In genomic region chr10:11158080-11158479, GRCh38 we compare ENCODE assay signal across 28 cellular contexts.
DNase-seq lines count a peak whose midpoint lies in the region; ATAC-seq, FAIRE-seq and TF ChIP-seq lines count a peak whose summit lies in the region.
"Had no signal": no experiment of that assay in that cellular context is flagged by ENCODE, and none has a peak within 500 bp of the region (broad histone marks: within the 10 kb centered on the region; RNA-seq: fewer than 3 reads in every experiment).

No MANE protein-coding gene starts in this region.

- TF ChIP-seq CTCF in WTC11 (IDR thresholded peaks at IDR 0.05) (no peak), endodermal cell (conservative IDR thresholded peaks at IDR 0.05) (no peak)

- H3K36me3 Mint-ChIP-seq in activated T-cell treated with anti-CD3 and anti-CD28 coated beads, Interleukin-2, amount 50 U/mL, for 72 hours (ENCODE audit: insufficient read depth in 2 of 2), result peaks cover 0 to 8% of the 10 kb centered on the region in 2 donors
- H3K36me3 Mint-ChIP-seq in WTC11 (peaks cover 14% of the 10 kb centered on the region), endodermal cell (ENCODE audit: low read depth) (peaks cover 28% of the 10 kb centered on the region)
- H3K36me3 Mint-ChIP-seq in stimulated activated effector memory CD8-positive, alpha-beta T cell treated with anti-CD3 and anti-CD28 coated beads, Interleukin-12 subunit alpha, Interleukin-12 subunit beta, amount 100 ng/mL, for 72 hours, result peaks cover 2% of the 10 kb centered on the region

- no peak for FAIRE-seq in GM19239 (lab: Jason Lieb, UNC)
- FAIRE-seq: HTR-8/SVneo had no signal

- no peak for ATAC-seq in activated T-cell treated with anti-CD3 and anti-CD28 coated beads, Interleukin-2, amount 50 U/mL, for 72 hours (replicated peaks in 1 of 2)
- ATAC-seq in WTC11, result peak; percentile 71
- ATAC-seq in stimulated activated effector memory CD8-positive, alpha-beta T cell treated with anti-CD3 and anti-CD28 coated beads, Interleukin-12 subunit alpha, Interleukin-12 subunit beta, amount 100 ng/mL, for 72 hours, result no peak
- ATAC-seq: heart left ventricle had no signal

- H3K4me3 ChIP-seq in endodermal cell (ENCODE audit: low read length), result no peak overlapping the region
- H3K4me3 ChIP-seq: dorsolateral prefrontal cortex, heart left ventricle, ovary, Peyer's patch, testis had no signal

- peaks cover 25% of the 10 kb centered on the region for H3K36me3 ChIP-seq in endodermal cell (ENCODE audit: control insufficient read depth, insufficient read depth, low read length)
- H3K36me3 ChIP-seq: heart left ventricle, ovary, Peyer's patch had no signal

- peaks cover 88% of the 10 kb centered on the region for H3K4me1 Mint-ChIP-seq in activated T-cell treated with anti-CD3 and anti-CD28 coated beads, Interleukin-2, amount 50 U/mL, for 72 hours (ENCODE audit: low read depth)
- H3K4me1 Mint-ChIP-seq in WTC11, result peaks cover 51% of the 10 kb centered on the region
- H3K4me1 Mint-ChIP-seq in endodermal cell, result peaks cover 45% of the 10 kb centered on the region
- H3K4me1 Mint-ChIP-seq in stimulated activated effector memory CD8-positive, alpha-beta T cell treated with anti-CD3 and anti-CD28 coated beads, Interleukin-12 subunit alpha, Interleukin-12 subunit beta, amount 100 ng/mL, for 72 hours, result peaks cover 65% of the 10 kb centered on the region

- H3K27me3 ChIP-seq in endodermal cell (ENCODE audit: control insufficient read depth, insufficient read depth, low read length, poor library complexity, severe bottlenecking), result no peaks in the 10 kb centered on the region
- H3K27me3 ChIP-seq: heart left ventricle, ovary, Peyer's patch, testis had no signal

- H3K27ac ChIP-seq in endodermal cell (ENCODE audit: low read depth, low read length), result no peak overlapping the region
- H3K27ac ChIP-seq: 22Rv1, ovary, Peyer's patch, testis had no signal

- peaks cover 5% of the 10 kb centered on the region for H3K9me3 ChIP-seq in endodermal cell (ENCODE audit: control insufficient read depth, low read length)
- H3K9me3 ChIP-seq: ovary, Peyer's patch, testis had no signal

- POLR2A ChIA-PET in WTC11 (lab: Charles Lee), result no interaction called here

- peaks cover 13% of the 10 kb centered on the region for H3K4me1 ChIP-seq in endodermal cell (ENCODE audit: control insufficient read depth, insufficient read depth, low read length)
- H3K4me1 ChIP-seq: testis had no signal

- H3K4me3 Mint-ChIP-seq in activated T-cell treated with anti-CD3 and anti-CD28 coated beads, Interleukin-2, amount 50 U/mL, for 72 hours, result peak overlapping the region; percentile 67 to 68
- H3K4me3 Mint-ChIP-seq in WTC11 (no peak overlapping the region), endodermal cell (no peak overlapping the region)
- peak overlapping the region; percentile 16 for H3K4me3 Mint-ChIP-seq in stimulated activated effector memory CD8-positive, alpha-beta T cell treated with anti-CD3 and anti-CD28 coated beads, Interleukin-12 subunit alpha, Interleukin-12 subunit beta, amount 100 ng/mL, for 72 hours
- H3K4me3 Mint-ChIP-seq: activated CD4-positive, alpha-beta memory T cell treated with anti-CD3 and anti-CD28 coated beads, Interleukin-2, amount 10 ng/mL, durations not matched to agents 7 days and 5 days; HFFc6; nephron progenitor cell; T-helper 2 cell treated with Interferon-gamma antibody and Interleukin-4, amounts not matched to agents 5 μg/mL and 100 μg/mL, for 36 hours had no signal

- no peak for DNase-seq in activated T-cell treated with anti-CD3 and anti-CD28 coated beads, Interleukin-2, amount 50 U/mL, for 72 hours
- no peak for DNase-seq in activated T-cell treated with anti-CD3 and anti-CD28 coated beads for 4 hours
- no peak for DNase-seq in WTC11 (ENCODE audit: low spot score)
- DNase-seq in endodermal cell, result peak; percentile 32
- DNase-seq in stimulated activated effector memory CD8-positive, alpha-beta T cell treated with anti-CD3 and anti-CD28 coated beads, Interleukin-12 subunit alpha, Interleukin-12 subunit beta, amount 100 ng/mL, for 72 hours (ENCODE audit: low spot score in 2 of 2), result no peak
- DNase-seq in GM19239 (ENCODE audit: insufficient read length, low spot score), result no peak
- DNase-seq in NCI-H226, result no peak
- DNase-seq in cortex of kidney (lab: John Stamatoyannopoulos, UW), result no peak
- DNase-seq: activated CD4-positive, alpha-beta memory T cell treated with anti-CD3 and anti-CD28 coated beads, Interleukin-2, amount 10 ng/mL, durations not matched to agents 7 days and 5 days; cerebellar nuclear complex; dorsolateral prefrontal cortex; foreskin melanocyte; heart left ventricle; HFFc6; KBM-7; midbrain; NCI-H1105; NCI-H2029; NCI-H69; nephron progenitor cell; ovary; SHP77; stimulated activated naive CD4-positive, alpha-beta T cell; testis had no signal

- H3K9me3 Mint-ChIP-seq in activated T-cell treated with anti-CD3 and anti-CD28 coated beads, Interleukin-2, amount 50 U/mL, for 72 hours, result no peaks in the 10 kb centered on the region
- H3K9me3 Mint-ChIP-seq in WTC11 (peaks cover 14% of the 10 kb centered on the region), endodermal cell (peaks cover 12% of the 10 kb centered on the region)
- H3K9me3 Mint-ChIP-seq in stimulated activated effector memory CD8-positive, alpha-beta T cell treated with anti-CD3 and anti-CD28 coated beads, Interleukin-12 subunit alpha, Interleukin-12 subunit beta, amount 100 ng/mL, for 72 hours, result no peaks in the 10 kb centered on the region

- H3K9ac ChIP-seq in endodermal cell (ENCODE audit: extremely low read depth, low read length, poor library complexity, severe bottlenecking), result no peak overlapping the region

- 93 to 100% methylated on average over 3 to 5 of the region's 5 CpGs for WGBS in endodermal cell (ENCODE audit: insufficient coverage in 1 of 2, insufficient read length in 1 of 2), 2 experiments

- H3K27me3 Mint-ChIP-seq in activated T-cell treated with anti-CD3 and anti-CD28 coated beads, Interleukin-2, amount 50 U/mL, for 72 hours (ENCODE audit: low read depth), result no peaks in the 10 kb centered on the region
- no peaks in the 10 kb centered on the region; the same call in 1 of the 2 replicates for H3K27me3 Mint-ChIP-seq in WTC11 (ENCODE audit: low read depth)
- peaks cover 2% of the 10 kb centered on the region for H3K27me3 Mint-ChIP-seq in endodermal cell (ENCODE audit: insufficient read depth)
- H3K27me3 Mint-ChIP-seq: activated CD4-positive, alpha-beta memory T cell treated with anti-CD3 and anti-CD28 coated beads, Interleukin-2, amount 10 ng/mL, durations not matched to agents 7 days and 5 days had no signal

- CTCF ChIA-PET in WTC11 (lab: Charles Lee), result interaction anchor here (1.0 kb wide), 1 partner anchor 10 kb away, joined by 4 read pairs; no protein-coding TSS in a partner anchor

- no peak overlapping the region for H3K27ac Mint-ChIP-seq in activated T-cell treated with anti-CD3 and anti-CD28 coated beads, Interleukin-2, amount 50 U/mL, for 72 hours
- H3K27ac Mint-ChIP-seq in WTC11, result no peak overlapping the region
- no peak overlapping the region for H3K27ac Mint-ChIP-seq in endodermal cell
- peak overlapping the region; percentile 70 for H3K27ac Mint-ChIP-seq in stimulated activated effector memory CD8-positive, alpha-beta T cell treated with anti-CD3 and anti-CD28 coated beads, Interleukin-12 subunit alpha, Interleukin-12 subunit beta, amount 100 ng/mL, for 72 hours
- H3K27ac Mint-ChIP-seq: activated CD4-positive, alpha-beta memory T cell treated with anti-CD3 and anti-CD28 coated beads, Interleukin-2, amount 10 ng/mL, durations not matched to agents 7 days and 5 days; HFFc6; nephron progenitor cell; T-helper 2 cell treated with Interferon-gamma antibody and Interleukin-4, amounts not matched to agents 5 μg/mL and 100 μg/mL, for 36 hours had no signal

TF ChIP-seq in WTC11, 78 proteins besides CTCF, POLR2A, EP300 and RAD21 (continues in another document):
- TF ChIP-seq ARID4B (CRISPR knock-in tag; IDR thresholded peaks at IDR 0.05; ENCODE audit: borderline replicate concordance) (no peak), FOXJ3 (CRISPR knock-in tag; IDR thresholded peaks at IDR 0.05; ENCODE audit: borderline replicate concordance) (no peak), ZNF138 (CRISPR knock-in tag; conservative IDR thresholded peaks at IDR 0.05) (no peak)

Comparison
In these comparisons a context has a peak if more than half of its experiments do, and no peak if none do; other contexts are left out.
1. H3K4me3 Mint-ChIP-seq: peak in activated T-cell treated with anti-CD3 and anti-CD28 coated beads, Interleukin-2, amount 50 U/mL, for 72 hours (2 of 2) and stimulated activated effector memory CD8-positive, alpha-beta T cell treated with anti-CD3 and anti-CD28 coated beads, Interleukin-12 subunit alpha, Interleukin-12 subunit beta, amount 100 ng/mL, for 72 hours (single experiment); none in WTC11 (single experiment) and endodermal cell (single experiment).